ENCODE assay signal across 10 cellular contexts in genomic region chr9:127972316-127972871, GRCh38. TPM values are rescaled to one million over a fixed set of nuclear protein-coding genes. Genes with fewer than 3 reads are reported as not detected.
DNase-seq lines count a peak whose midpoint lies in the region; ATAC-seq, FAIRE-seq and TF ChIP-seq lines count a peak whose summit lies in the region.
"Had no signal": no experiment of that assay in that cellular context is flagged by ENCODE, and none has a peak within 500 bp of the region (broad histone marks: within the 10 kb centered on the region; RNA-seq: fewer than 3 reads in every experiment).

No MANE protein-coding gene starts in this region.

- H3K9ac ChIP-seq in HUES64 (ENCODE audit: low read depth, low read length) (peak overlapping the region; percentile 5), iPS-18a (ENCODE audit: low read length) (peak overlapping the region; percentile 1), skeletal muscle tissue (ENCODE audit: low read depth in 1 of 3, low read length in 3 of 3) (peak overlapping the region; percentile 10 to 75 (median 66))

- no peaks in the 10 kb centered on the region for H3K9me3 Mint-ChIP-seq in activated naive CD4-positive, alpha-beta T cell treated with anti-CD3 and anti-CD28 coated beads, Interleukin-2, amount 50 U/mL, for 24 hours

- TF ChIP-seq POLR2A in H54 (IDR thresholded peaks at IDR 0.05; ENCODE audit: low read depth, low read length) (no peak), erythroblast (IDR thresholded peaks at IDR 0.05; ENCODE audit: low read length) (no peak)

- H3K36me3 ChIP-seq in HUES64 (ENCODE audit: insufficient read depth, low read length) (no peaks in the 10 kb centered on the region), iPS-18a (ENCODE audit: control insufficient read depth, low read depth, low read length) (no peaks in the 10 kb centered on the region), skeletal muscle tissue (ENCODE audit: control insufficient read depth in 3 of 3, insufficient read depth in 3 of 3, low read length in 3 of 3) (no peaks in the 10 kb centered on the region)

- H3K4me1 ChIP-seq in HUES64 (ENCODE audit: insufficient read depth, low read length), result peaks cover 30% of the 10 kb centered on the region
- peaks cover 27% of the 10 kb centered on the region for H3K4me1 ChIP-seq in iPS-18a (ENCODE audit: control insufficient read depth, low read depth, low read length)
- H3K4me1 ChIP-seq in skeletal muscle tissue (ENCODE audit: control insufficient read depth in 3 of 3, insufficient read depth in 3 of 3, low read length in 3 of 3), result peaks cover 85 to 99% (median 92%) of the 10 kb centered on the region in 3 donors

- FAIRE-seq in RCC 7860 (lab: Jason Lieb, UNC) (no peak), H54 (lab: Jason Lieb, UNC) (no peak)

- peaks cover 90% of the 10 kb centered on the region for H3K4me1 Mint-ChIP-seq in activated naive CD4-positive, alpha-beta T cell treated with anti-CD3 and anti-CD28 coated beads, Interleukin-2, amount 50 U/mL, for 24 hours

- no peaks in the 10 kb centered on the region for H3K27me3 ChIP-seq in HUES64 (ENCODE audit: insufficient read depth, low read length)
- no peaks in the 10 kb centered on the region for H3K27me3 ChIP-seq in iPS-18a (ENCODE audit: control insufficient read depth, insufficient read depth, low read length)
- H3K27me3 ChIP-seq in skeletal muscle tissue (ENCODE audit: control insufficient read depth in 3 of 3, insufficient read depth in 3 of 3, low read length in 3 of 3), result no peaks in the 10 kb centered on the region

- ATAC-seq in HG03108 (IDR thresholded peaks at IDR 0.05; ENCODE audit: unreplicated experiment), result no peak

- no peaks in the 10 kb centered on the region for H3K27me3 Mint-ChIP-seq in activated naive CD4-positive, alpha-beta T cell treated with anti-CD3 and anti-CD28 coated beads, Interleukin-2, amount 50 U/mL, for 24 hours

- DNase-seq in RCC 7860 (ENCODE audit: low spot score) (no peak), H54 (ENCODE audit: insufficient read length, low spot score) (no peak), erythroblast (lab: John Stamatoyannopoulos, UW) (no peak)
- DNase-seq: cortex of kidney, SHP77 had no signal

- 89% methylated on average over 10 of the region's 10 CpGs for WGBS in HUES64

- H3K36me3 Mint-ChIP-seq in activated naive CD4-positive, alpha-beta T cell treated with anti-CD3 and anti-CD28 coated beads, Interleukin-2, amount 50 U/mL, for 24 hours, result no peaks in the 10 kb centered on the region

- peak overlapping the region; percentile 96 for H3K4me3 Mint-ChIP-seq in activated naive CD4-positive, alpha-beta T cell treated with anti-CD3 and anti-CD28 coated beads, Interleukin-2, amount 50 U/mL, for 24 hours

- no peak overlapping the region for H3K4me3 ChIP-seq in HUES64 (ENCODE audit: low read length)
- no peak overlapping the region for H3K4me3 ChIP-seq in iPS-18a (ENCODE audit: low read length)
- H3K4me3 ChIP-seq in skeletal muscle tissue (ENCODE audit: low read length in 3 of 3), result peak overlapping the region; percentile 36 to 54 (median 38)

- H3K9me3 ChIP-seq in HUES64 (ENCODE audit: insufficient read depth, low read depth, low read length) (no peaks in the 10 kb centered on the region), iPS-18a (ENCODE audit: control insufficient read depth, low read depth, low read length) (no peaks in the 10 kb centered on the region), skeletal muscle tissue (ENCODE audit: control insufficient read depth in 3 of 3, low read length in 3 of 3) (no peaks in the 10 kb centered on the region)

- H3K27ac ChIP-seq in HUES64 (ENCODE audit: low read depth, low read length) (peak overlapping the region; percentile 64), iPS-18a (ENCODE audit: low read length) (no peak overlapping the region), skeletal muscle tissue (ENCODE audit: low read depth, low read length) (peak overlapping the region; percentile 64)

- H3K27ac Mint-ChIP-seq in activated naive CD4-positive, alpha-beta T cell treated with anti-CD3 and anti-CD28 coated beads, Interleukin-2, amount 50 U/mL, for 24 hours, result peak overlapping the region; percentile 98

RNA-seq across cellular contexts. Expression of gene EEIG1, which starts 8.4 kb away (rescaled TPM):
- 17.5 TPM for polyA plus RNA-seq in HUES64 (2013, experiment 1 of 2)
- polyA plus RNA-seq in HUES64 (2013, experiment 2 of 2), result 17.8 TPM
- total RNA-seq in skeletal muscle tissue, result 8.9 TPM

RNA-seq across cellular contexts. Expression of gene DPM2, which starts 34.7 kb away (rescaled TPM):
- 33.5 TPM for polyA plus RNA-seq in HUES64 (2013, experiment 1 of 2)
- 37.0 TPM for polyA plus RNA-seq in HUES64 (2013, experiment 2 of 2)
- total RNA-seq in skeletal muscle tissue, result 7.3 TPM

RNA-seq across cellular contexts. Expression of gene PIP5KL1, which starts 41.8 kb away (rescaled TPM):
- 4.1 TPM for polyA plus RNA-seq in HUES64 (2013, experiment 1 of 2)
- polyA plus RNA-seq in HUES64 (2013, experiment 2 of 2), result 3.7 TPM
- not detected for total RNA-seq in skeletal muscle tissue

RNA-seq across cellular contexts. Expression of gene ST6GALNAC4, which starts 55.6 kb away (rescaled TPM):
- polyA plus RNA-seq in HUES64 (2013, experiment 1 of 2), result 12.8 TPM
- polyA plus RNA-seq in HUES64 (2013, experiment 2 of 2), result 15.3 TPM
- 23.5 TPM for total RNA-seq in skeletal muscle tissue

Comparison
In these comparisons a context has a peak if more than half of its experiments do, and no peak if none do; other contexts are left out.
1. H3K4me3 ChIP-seq: peak in skeletal muscle tissue (3 of 3); none in HUES64 (single experiment) and iPS-18a (single experiment).
2. H3K9ac ChIP-seq: peak in every context shown above with its lines; median percentile 66 in skeletal muscle tissue; 5 in HUES64; 1 in iPS-18a.